19 cellular contexts compared by ENCODE assay signal in the genomic region with DNA sequence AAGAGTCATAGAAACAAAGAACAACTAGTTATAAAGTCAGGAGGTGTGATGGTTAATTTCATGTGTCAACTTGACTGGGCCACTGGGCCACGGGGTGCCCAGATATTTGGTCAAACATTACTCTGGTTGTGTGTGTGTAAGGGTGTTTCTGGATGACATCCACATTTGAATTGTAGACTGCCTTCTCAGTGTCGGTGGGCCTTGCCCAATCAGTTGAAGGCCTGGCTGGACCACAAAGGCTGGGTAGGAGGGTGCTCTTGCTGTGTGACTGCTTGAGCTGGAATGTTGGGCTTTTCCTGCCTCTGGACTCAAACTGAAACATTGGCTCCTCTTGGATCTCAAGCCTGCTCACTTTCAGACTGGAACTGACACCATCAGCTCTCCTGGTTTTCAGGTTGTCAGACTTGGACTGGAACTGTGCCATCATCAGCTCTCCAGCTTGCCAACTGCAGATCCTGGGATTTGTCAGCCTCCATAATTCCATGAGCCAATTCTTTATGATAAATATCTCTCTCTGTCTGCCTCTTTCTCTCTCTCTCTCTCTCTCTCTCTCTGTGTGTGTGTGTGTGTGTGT. TPM values are rescaled to one million over a fixed set of nuclear protein-coding genes. Genes with fewer than 3 reads are reported as not detected.
"Had no signal": no experiment of that assay in that cellular context is flagged by ENCODE, and none has a peak within 500 bp of the region (broad histone marks: within the 10 kb centered on the region; RNA-seq: fewer than 3 reads in every experiment).

No MANE protein-coding gene starts in this region.

- H3K27me3 ChIP-seq: pancreas had no signal

- H3K4me3 ChIP-seq: lower lobe of right lung, pancreas, skin epidermis had no signal

- H3K36me3 ChIP-seq: lower lobe of right lung, pancreas had no signal

- H3K27ac ChIP-seq: lower lobe of right lung, pancreas, skin epidermis had no signal

- H3K27me3 Mint-ChIP-seq: activated naive CD8-positive, alpha-beta T cell; naive B cell; type B pancreatic cell had no signal

- H3K9me3 ChIP-seq: lower lobe of right lung, pancreas had no signal

- DNase-seq: activated CD4-positive, alpha-beta T cell treated with anti-CD3 and anti-CD28 coated beads for 1 hour; activated CD4-positive, alpha-beta T cell treated with anti-CD3 and anti-CD28 coated beads, Interleukin-2, amount 50 U/mL, for 48 hours; activated CD8-positive, alpha-beta memory T cell treated with anti-CD3 and anti-CD28 coated beads, Interleukin-2, amount 10 ng/mL, durations not matched to agents 7 days and 5 days; activated effector memory CD4-positive, alpha-beta T cell treated with anti-CD3 and anti-CD28 coated beads, Interleukin-2, amount 50 U/mL, for 16 hours; activated T-cell treated with anti-CD3 and anti-CD28 coated beads, Interleukin-2, amount 50 U/mL, for 24 hours; aorta; effector CD8-positive, alpha-beta T cell; hippocampal formation; lower lobe of right lung; naive B cell; pancreas; SW 1271; T1000 had no signal

- H3K27ac Mint-ChIP-seq: activated CD8-positive, alpha-beta memory T cell treated with anti-CD3 and anti-CD28 coated beads, Interleukin-2, amount 10 ng/mL, durations not matched to agents 7 days and 5 days; activated T-cell treated with anti-CD3 and anti-CD28 coated beads, Interleukin-2, amount 50 U/mL, for 24 hours; stimulated activated effector memory CD8-positive, alpha-beta T cell treated with anti-CD3 and anti-CD28 coated beads, Interleukin-12 subunit alpha, Interleukin-12 subunit beta, amount 100 ng/mL, for 72 hours; type B pancreatic cell had no signal

- H3K4me3 Mint-ChIP-seq: activated CD8-positive, alpha-beta memory T cell treated with anti-CD3 and anti-CD28 coated beads, Interleukin-2, amount 10 ng/mL, durations not matched to agents 7 days and 5 days; activated naive CD8-positive, alpha-beta T cell; activated T-cell treated with anti-CD3 and anti-CD28 coated beads, Interleukin-2, amount 50 U/mL, for 24 hours; stimulated activated effector memory CD8-positive, alpha-beta T cell treated with anti-CD3 and anti-CD28 coated beads, Interleukin-12 subunit alpha, Interleukin-12 subunit beta, amount 100 ng/mL, for 72 hours; type B pancreatic cell had no signal

- H3K36me3 Mint-ChIP-seq: activated naive CD8-positive, alpha-beta T cell; naive B cell; type B pancreatic cell had no signal

- H3K9me3 Mint-ChIP-seq: activated T-cell treated with anti-CD3 and anti-CD28 coated beads, Interleukin-2, amount 50 U/mL, for 24 hours; stimulated activated effector memory CD8-positive, alpha-beta T cell treated with anti-CD3 and anti-CD28 coated beads, Interleukin-12 subunit alpha, Interleukin-12 subunit beta, amount 100 ng/mL, for 72 hours had no signal

- H3K4me1 ChIP-seq: pancreas had no signal

- ATAC-seq: activated CD8-positive, alpha-beta memory T cell treated with anti-CD3 and anti-CD28 coated beads, Interleukin-2, amount 10 ng/mL, durations not matched to agents 7 days and 5 days; lower lobe of right lung; pancreas; stimulated activated effector memory CD8-positive, alpha-beta T cell treated with anti-CD3 and anti-CD28 coated beads, Interleukin-12 subunit alpha, Interleukin-12 subunit beta, amount 100 ng/mL, for 72 hours had no signal

RNA-seq across cellular contexts. Expression of a gene that starts 41.4 kb away (rescaled TPM):
- total RNA-seq: activated CD8-positive, alpha-beta memory T cell treated with anti-CD3 and anti-CD28 coated beads, Interleukin-2, amount 10 ng/mL, durations not matched to agents 7 days and 5 days; bronchial epithelial cell; fibroblast of lung had no signal
- polyA plus RNA-seq: aorta, fibroblast of lung had no signal
